In the genomic region with DNA sequence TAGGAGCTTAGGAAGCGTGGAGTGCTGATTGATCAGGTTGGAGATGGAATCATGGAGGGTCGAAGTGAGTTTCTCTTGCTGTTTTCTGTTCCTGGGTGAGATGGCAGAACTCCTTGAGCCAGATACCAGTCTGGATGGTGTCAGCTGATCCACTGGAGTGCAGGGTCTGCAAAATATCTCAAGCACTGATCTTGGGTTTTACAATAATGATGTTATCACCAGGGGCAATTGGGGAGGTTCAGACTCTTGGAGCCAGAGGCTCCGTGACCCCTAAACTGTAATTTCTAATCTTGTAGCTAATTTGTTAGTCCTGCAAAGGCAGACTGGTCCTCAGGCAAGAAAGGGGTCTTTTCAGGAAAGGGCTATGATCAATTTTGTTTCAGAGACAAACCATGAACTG, we compare ENCODE assay signal across 1 cellular context.
TF ChIP-seq lines count a peak whose summit lies in the region.

No MANE protein-coding gene starts in this region.

TF ChIP-seq in SK-N-SH treated with all-trans-retinoic acid at 6 μM for 48 hours, 23 proteins besides CTCF, POLR2A, EP300 and RAD21 (continued from another document):
- TF ChIP-seq, protein P1, sequence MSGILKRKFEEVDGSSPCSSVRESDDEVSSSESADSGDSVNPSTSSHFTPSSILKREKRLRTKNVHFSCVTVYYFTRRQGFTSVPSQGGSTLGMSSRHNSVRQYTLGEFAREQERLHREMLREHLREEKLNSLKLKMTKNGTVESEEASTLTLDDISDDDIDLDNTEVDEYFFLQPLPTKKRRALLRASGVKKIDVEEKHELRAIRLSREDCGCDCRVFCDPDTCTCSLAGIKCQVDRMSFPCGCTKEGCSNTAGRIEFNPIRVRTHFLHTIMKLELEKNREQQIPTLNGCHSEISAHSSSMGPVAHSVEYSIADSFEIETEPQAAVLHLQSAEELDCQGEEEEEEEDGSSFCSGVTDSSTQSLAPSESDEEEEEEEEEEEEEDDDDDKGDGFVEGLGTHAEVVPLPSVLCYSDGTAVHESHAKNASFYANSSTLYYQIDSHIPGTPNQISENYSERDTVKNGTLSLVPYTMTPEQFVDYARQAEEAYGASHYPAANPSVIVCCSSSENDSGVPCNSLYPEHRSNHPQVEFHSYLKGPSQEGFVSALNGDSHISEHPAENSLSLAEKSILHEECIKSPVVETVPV (CRISPR knock-in tag; IDR thresholded peaks at IDR 0.05) = no peak
- TF ChIP-seq, protein P2, sequence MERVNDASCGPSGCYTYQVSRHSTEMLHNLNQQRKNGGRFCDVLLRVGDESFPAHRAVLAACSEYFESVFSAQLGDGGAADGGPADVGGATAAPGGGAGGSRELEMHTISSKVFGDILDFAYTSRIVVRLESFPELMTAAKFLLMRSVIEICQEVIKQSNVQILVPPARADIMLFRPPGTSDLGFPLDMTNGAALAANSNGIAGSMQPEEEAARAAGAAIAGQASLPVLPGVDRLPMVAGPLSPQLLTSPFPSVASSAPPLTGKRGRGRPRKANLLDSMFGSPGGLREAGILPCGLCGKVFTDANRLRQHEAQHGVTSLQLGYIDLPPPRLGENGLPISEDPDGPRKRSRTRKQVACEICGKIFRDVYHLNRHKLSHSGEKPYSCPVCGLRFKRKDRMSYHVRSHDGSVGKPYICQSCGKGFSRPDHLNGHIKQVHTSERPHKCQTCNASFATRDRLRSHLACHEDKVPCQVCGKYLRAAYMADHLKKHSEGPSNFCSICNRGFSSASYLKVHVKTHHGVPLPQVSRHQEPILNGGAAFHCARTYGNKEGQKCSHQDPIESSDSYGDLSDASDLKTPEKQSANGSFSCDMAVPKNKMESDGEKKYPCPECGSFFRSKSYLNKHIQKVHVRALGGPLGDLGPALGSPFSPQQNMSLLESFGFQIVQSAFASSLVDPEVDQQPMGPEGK (CRISPR knock-in tag; IDR thresholded peaks at IDR 0.05; ENCODE audit: borderline replicate concordance) = no peak
- TF ChIP-seq ZNF565 (CRISPR knock-in tag; conservative IDR thresholded peaks at IDR 0.05; ENCODE audit: low read depth) (no peak), CSDC2 (CRISPR knock-in tag; IDR thresholded peaks at IDR 0.05) (no peak), ZNF70 (CRISPR knock-in tag; IDR thresholded peaks at IDR 0.05) (no peak), OSR1 (CRISPR knock-in tag; IDR thresholded peaks at IDR 0.05) (no peak), ZNF8 (CRISPR knock-in tag; IDR thresholded peaks at IDR 0.05) (no peak), POU6F1 (CRISPR knock-in tag; IDR thresholded peaks at IDR 0.05; ENCODE audit: borderline replicate concordance, low read depth) (no peak)
